ENCODE assay signal across 17 cellular contexts in the genomic region with DNA sequence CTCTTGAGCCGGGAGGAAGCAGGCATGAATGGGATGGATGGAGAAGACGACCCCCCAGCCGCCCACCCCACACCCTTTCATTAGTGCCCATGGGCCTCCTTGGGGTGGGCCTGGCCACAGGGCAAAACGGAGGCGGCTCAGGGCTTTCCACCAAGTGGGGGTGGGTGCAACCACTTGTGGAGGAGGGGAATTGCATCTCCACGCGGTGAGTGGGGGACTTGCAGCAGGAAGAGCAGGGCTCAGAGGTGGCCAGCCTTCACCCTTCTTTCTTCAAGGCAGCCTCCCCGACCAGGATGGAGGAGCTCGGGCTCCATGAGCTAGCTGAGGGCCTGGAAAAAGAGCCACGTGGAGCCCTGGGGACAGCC.
"Had no signal": no experiment of that assay in that cellular context is flagged by ENCODE, and none has a peak within 500 bp of the region (broad histone marks: within the 10 kb centered on the region; RNA-seq: fewer than 3 reads in every experiment).

No MANE protein-coding gene starts in this region.

- H3K27ac ChIP-seq: epithelial cell of prostate, foreskin keratinocyte, right atrium auricular region, suprapubic skin had no signal

- H3K4me3 ChIP-seq: breast epithelium, right atrium auricular region, suprapubic skin had no signal

- ATAC-seq: activated CD8-positive, alpha-beta T cell treated with anti-CD3 and anti-CD28 coated beads, Interleukin-2, amount 10 ng/mL, durations not matched to agents 7 days and 5 days; activated T-cell treated with anti-CD3 and anti-CD28 coated beads, Interleukin-2, amount 50 U/mL, for 4 hours; foreskin keratinocyte; stimulated activated naive CD8-positive, alpha-beta T cell treated with anti-CD3 and anti-CD28 coated beads, Interleukin-15, amount 100 ng/mL, for 72 hours; T-cell had no signal

- H3K9me3 ChIP-seq: breast epithelium, right atrium auricular region, suprapubic skin had no signal

- H3K36me3 ChIP-seq: breast epithelium, right atrium auricular region, suprapubic skin had no signal

- H3K27me3 ChIP-seq: breast epithelium, foreskin keratinocyte, right atrium auricular region, suprapubic skin had no signal

- H3K4me1 ChIP-seq: breast epithelium, foreskin keratinocyte had no signal

- DNase-seq: activated CD4-positive, alpha-beta T cell treated with anti-CD3 and anti-CD28 coated beads, Interleukin-2, amount 10 ng/mL, durations not matched to agents 24 days and 14 days; activated CD8-positive, alpha-beta T cell treated with anti-CD3 and anti-CD28 coated beads, Interleukin-2, amount 10 ng/mL, durations not matched to agents 7 days and 5 days; activated naive CD4-positive, alpha-beta T cell treated with anti-CD3 and anti-CD28 coated beads for 36 hours; activated T-cell treated with anti-CD3 and anti-CD28 coated beads, Interleukin-2, amount 50 U/mL, for 4 hours; aorta; foreskin keratinocyte; hippocampal formation; midbrain; stimulated activated CD4-positive, alpha-beta T cell treated with anti-CD3 and anti-CD28 coated beads, Interleukin-2, amount 100 ng/mL, for 48 hours; stimulated activated naive CD8-positive, alpha-beta T cell treated with anti-CD3 and anti-CD28 coated beads, Interleukin-15, amount 100 ng/mL, for 72 hours; T-cell; T-helper 9 cell; trophoblast cell had no signal
